Comparison of ENCODE assay signal across 16 cellular contexts in the genomic region with DNA sequence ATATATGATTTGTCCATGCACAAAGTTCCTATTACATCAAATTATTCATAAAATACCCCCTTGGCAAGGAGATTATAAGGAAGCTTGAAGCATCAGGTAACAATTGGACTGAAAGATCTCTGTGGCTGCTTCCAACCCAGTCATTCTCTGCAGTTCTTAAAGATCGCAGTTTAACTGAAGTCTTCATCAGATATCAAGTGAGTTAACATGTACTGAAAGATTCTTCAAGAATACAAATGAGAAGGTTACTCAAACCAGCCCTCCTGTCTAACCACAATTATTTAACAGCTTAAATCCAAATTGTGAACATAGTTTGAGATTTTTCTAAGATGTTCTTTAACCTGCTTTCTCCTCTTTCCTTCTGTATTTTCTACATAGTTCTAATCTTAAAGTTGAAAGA.
"Had no signal": no experiment of that assay in that cellular context is flagged by ENCODE, and none has a peak within 500 bp of the region (broad histone marks: within the 10 kb centered on the region; RNA-seq: fewer than 3 reads in every experiment).

No MANE protein-coding gene starts in this region.

- DNase-seq: activated CD4-positive, alpha-beta T cell treated with anti-CD3 and anti-CD28 coated beads, Interleukin-2, amount 10 ng/mL, durations not matched to agents 24 days and 14 days; activated gamma-delta T cell treated with Interleukin-2 at 50 U/mL for 16 hours; activated naive CD8-positive, alpha-beta T cell treated with anti-CD3 and anti-CD28 coated beads for 36 hours; activated T-cell treated with anti-CD3 and anti-CD28 coated beads, Interleukin-2, amount 50 U/mL, for 4 hours; aorta; effector CD4-positive, alpha-beta T cell; heart left ventricle; islet precursor cell; mammary epithelial cell; psoas muscle; right lobe of liver had no signal

- ATAC-seq: heart left ventricle; left lobe of liver; natural killer cell treated with Interleukin-12 subunit alpha and Interleukin-12 subunit beta and Interleukin-15 and Interleukin-18, amount 100 ng/mL, for 72 hours; psoas muscle; right lobe of liver; stimulated activated memory B cell treated with anti-CD40 and anti-IgM and Interleukin-4, amounts not matched to agents 10 μg/mL and 1 μg/mL and 100 μg/mL, for 72 hours; WTC11 had no signal

- FAIRE-seq: frontal cortex had no signal
